13 cellular contexts compared by ENCODE assay signal in genomic region chr1:114986286-114986685, GRCh38.
"Had no signal": no experiment of that assay in that cellular context is flagged by ENCODE, and none has a peak within 500 bp of the region (broad histone marks: within the 10 kb centered on the region; RNA-seq: fewer than 3 reads in every experiment).

No MANE protein-coding gene starts in this region.

- H3K4me3 Mint-ChIP-seq: activated CD8-positive, alpha-beta memory T cell treated with anti-CD3 and anti-CD28 coated beads, Interleukin-2, amount 10 ng/mL, durations not matched to agents 7 days and 5 days; activated naive CD8-positive, alpha-beta T cell treated with anti-CD3 and anti-CD28 coated beads for 36 hours; activated T-cell treated with anti-CD3 and anti-CD28 coated beads, Interleukin-2, amount 50 U/mL, for 4 hours; immature natural killer cell; memory B cell; nephron progenitor cell had no signal

- H3K4me3 ChIP-seq: cardiac muscle cell, tibial nerve had no signal

- H3K4me1 Mint-ChIP-seq: activated CD8-positive, alpha-beta memory T cell treated with anti-CD3 and anti-CD28 coated beads, Interleukin-2, amount 10 ng/mL, durations not matched to agents 7 days and 5 days; activated naive CD8-positive, alpha-beta T cell treated with anti-CD3 and anti-CD28 coated beads for 36 hours; immature natural killer cell; memory B cell; nephron progenitor cell had no signal

- ATAC-seq: activated CD4-positive, CD25-positive, alpha-beta regulatory T cell treated with anti-CD3 and anti-CD28 coated beads, Interleukin-2, amount 50 U/mL, for 24 hours; activated CD8-positive, alpha-beta memory T cell treated with anti-CD3 and anti-CD28 coated beads, Interleukin-2, amount 10 ng/mL, durations not matched to agents 7 days and 5 days; activated T-cell treated with anti-CD3 and anti-CD28 coated beads, Interleukin-2, amount 50 U/mL, for 4 hours had no signal

- H3K36me3 ChIP-seq: cardiac muscle cell, tibial nerve had no signal

- H3K36me3 Mint-ChIP-seq: activated CD8-positive, alpha-beta memory T cell treated with anti-CD3 and anti-CD28 coated beads, Interleukin-2, amount 10 ng/mL, durations not matched to agents 7 days and 5 days had no signal

- H3K27ac Mint-ChIP-seq: activated CD8-positive, alpha-beta memory T cell treated with anti-CD3 and anti-CD28 coated beads, Interleukin-2, amount 10 ng/mL, durations not matched to agents 7 days and 5 days; activated naive CD8-positive, alpha-beta T cell treated with anti-CD3 and anti-CD28 coated beads for 36 hours; immature natural killer cell; memory B cell; nephron progenitor cell had no signal

- H3K27me3 ChIP-seq: cardiac muscle cell, tibial nerve had no signal

- H3K4me1 ChIP-seq: tibial nerve had no signal

- DNase-seq: activated CD8-positive, alpha-beta memory T cell treated with anti-CD3 and anti-CD28 coated beads, Interleukin-2, amount 10 ng/mL, durations not matched to agents 7 days and 5 days; activated effector memory CD4-positive, alpha-beta T cell treated with anti-CD3 and anti-CD28 coated beads, Interleukin-2, amount 50 U/mL, for 16 hours; activated naive CD8-positive, alpha-beta T cell treated with anti-CD3 and anti-CD28 coated beads for 36 hours; activated T-cell treated with anti-CD3 and anti-CD28 coated beads, Interleukin-2, amount 50 U/mL, for 4 hours; aorta; immature natural killer cell; nephron progenitor cell; stimulated activated CD4-positive, alpha-beta T cell treated with anti-CD3 and anti-CD28 coated beads, Interleukin-4, amount 100 ng/mL, for 1 hour; stimulated activated CD8-positive, alpha-beta memory T cell treated with anti-CD3 and anti-CD28 coated beads, Interleukin-4, amount 100 ng/mL, for 48 hours had no signal
